15 cellular contexts compared by ENCODE assay signal in genomic region chr9:4344946-4345345, GRCh38. TPM values are rescaled to one million over a fixed set of nuclear protein-coding genes. Genes with fewer than 3 reads are reported as not detected.
DNase-seq lines count a peak whose midpoint lies in the region; ATAC-seq and TF ChIP-seq lines count a peak whose summit lies in the region.
"Had no signal": no experiment of that assay in that cellular context is flagged by ENCODE, and none has a peak within 500 bp of the region (broad histone marks: within the 10 kb centered on the region; RNA-seq: fewer than 3 reads in every experiment).

No MANE protein-coding gene starts in this region.

- no CpG with 5 or more reads among the region's 5 CpGs for WGBS in neuronal stem cell (ENCODE audit: extremely low coverage in 2 of 2, insufficient read length in 2 of 2, insufficient replicate concordance in 1 of 2), 2 donors

- H3K23ac ChIP-seq in neuronal stem cell (ENCODE audit: low read depth, low read length, poor library complexity) = no peak overlapping the region

- H2BK15ac ChIP-seq in neuronal stem cell (ENCODE audit: low read length) = no peak overlapping the region

- H4K8ac ChIP-seq in neuronal stem cell (ENCODE audit: low read depth, low read length) = no peak overlapping the region

- H3K4me2 ChIP-seq in neuronal stem cell (ENCODE audit: insufficient read depth, low read length, poor library complexity, severe bottlenecking) = no peak overlapping the region

- H3K4me1 ChIP-seq in neuronal stem cell (ENCODE audit: control insufficient read depth in 2 of 2, insufficient read depth in 1 of 2, low read depth in 1 of 2, low read length in 2 of 2) = peaks cover 0 to 1% of the 10 kb centered on the region in 2 donors
- H3K4me1 ChIP-seq: parathyroid adenoma, uterus had no signal

- no peak overlapping the region for H3K4me3 Mint-ChIP-seq in activated naive CD8-positive, alpha-beta T cell treated with anti-CD3 and anti-CD28 coated beads, Interleukin-2, amount 50 U/mL, for 24 hours
- H3K4me3 Mint-ChIP-seq in HFFc6 = no peak overlapping the region
- H3K4me3 Mint-ChIP-seq: central memory CD8-positive, alpha-beta T cell had no signal

- H2BK120ac ChIP-seq in neuronal stem cell (ENCODE audit: low read depth, low read length) = no peak overlapping the region

- DNase-seq in Daoy (ENCODE audit: low read depth) (peak; percentile 46), HFFc6 (no peak), NOMO-1 treated with dmso at 0.1 percent for 144 hours (lab: John Stamatoyannopoulos, UW; ENCODE audit: unreplicated experiment) (no peak), neuronal stem cell (ENCODE audit: low spot score) (no peak)
- peak; percentile 34 to 37 for DNase-seq in activated CD4-positive, alpha-beta T cell treated with anti-CD3 and anti-CD28 coated beads for 4 hours
- peak; percentile 29 for DNase-seq in activated naive CD8-positive, alpha-beta T cell treated with anti-CD3 and anti-CD28 coated beads, Interleukin-2, amount 50 U/mL, for 24 hours
- peak; percentile 20 to 44 for DNase-seq in stimulated activated CD4-positive, alpha-beta T cell treated with anti-CD3 and anti-CD28 coated beads, Interleukin-15, amount 100 ng/mL, for 48 hours (ENCODE audit: low read depth in 2 of 2)
- DNase-seq: left cardiac atrium, NCI-H524 treated with DMSO at 0.1 percent for 48 hours, SIG-M5, uterus had no signal

- H3K27ac Mint-ChIP-seq in activated naive CD8-positive, alpha-beta T cell treated with anti-CD3 and anti-CD28 coated beads, Interleukin-2, amount 50 U/mL, for 24 hours = peak overlapping the region; percentile 13
- H3K27ac Mint-ChIP-seq in HFFc6 = no peak overlapping the region

- ATAC-seq in activated naive CD8-positive, alpha-beta T cell treated with anti-CD3 and anti-CD28 coated beads, Interleukin-2, amount 50 U/mL, for 24 hours = peak; percentile 99
- no peak for ATAC-seq in HG02840 (IDR thresholded peaks at IDR 0.05; ENCODE audit: low FRiP score, unreplicated experiment)
- ATAC-seq: left cardiac atrium had no signal

- no peaks in the 10 kb centered on the region for H3K36me3 ChIP-seq in neuronal stem cell (replicated peaks in 1 of 2; ENCODE audit: control insufficient read depth in 2 of 2, insufficient read depth in 2 of 2, low read length in 2 of 2)
- H3K36me3 ChIP-seq: BLaER1 treated with 17β-estradiol and CSF1 and Interleukin-3, amounts not matched to agents 10 nM and 100 nM; uterus had no signal

- H4K91ac ChIP-seq in neuronal stem cell (ENCODE audit: low read depth, low read length, poor library complexity) = no peak overlapping the region

- no peak overlapping the region for H2AFZ ChIP-seq in neuronal stem cell (ENCODE audit: low read length)
- H2AFZ ChIP-seq: parathyroid adenoma had no signal

- no peaks in the 10 kb centered on the region for H3K79me1 ChIP-seq in neuronal stem cell (ENCODE audit: low read depth, low read length)

- H2AK5ac ChIP-seq in neuronal stem cell (ENCODE audit: low read depth, low read length) = no peak overlapping the region

- no peak overlapping the region for H2BK5ac ChIP-seq in neuronal stem cell (ENCODE audit: low read length)

- no peaks in the 10 kb centered on the region for H3K9me3 Mint-ChIP-seq in activated naive CD8-positive, alpha-beta T cell treated with anti-CD3 and anti-CD28 coated beads, Interleukin-2, amount 50 U/mL, for 24 hours
- H3K9me3 Mint-ChIP-seq in HFFc6 = no peaks in the 10 kb centered on the region
- H3K9me3 Mint-ChIP-seq: central memory CD8-positive, alpha-beta T cell had no signal

- H3K36me3 Mint-ChIP-seq in activated naive CD8-positive, alpha-beta T cell treated with anti-CD3 and anti-CD28 coated beads, Interleukin-2, amount 50 U/mL, for 24 hours (ENCODE audit: low read depth) = no peaks in the 10 kb centered on the region
- H3K36me3 Mint-ChIP-seq in HFFc6 (ENCODE audit: low read depth) = no peaks in the 10 kb centered on the region

- no peak overlapping the region for H3K4ac ChIP-seq in neuronal stem cell (ENCODE audit: low read length)

- H3K27me3 Mint-ChIP-seq in activated naive CD8-positive, alpha-beta T cell treated with anti-CD3 and anti-CD28 coated beads, Interleukin-2, amount 50 U/mL, for 24 hours = no peaks in the 10 kb centered on the region
- peaks cover 6% of the 10 kb centered on the region for H3K27me3 Mint-ChIP-seq in HFFc6 (ENCODE audit: insufficient read depth)

- TF ChIP-seq CTCF in HFFc6 (IDR thresholded peaks at IDR 0.05) = no peak

- peaks cover 14% of the 10 kb centered on the region for H3K4me1 Mint-ChIP-seq in activated naive CD8-positive, alpha-beta T cell treated with anti-CD3 and anti-CD28 coated beads, Interleukin-2, amount 50 U/mL, for 24 hours
- peaks cover 8% of the 10 kb centered on the region for H3K4me1 Mint-ChIP-seq in HFFc6 (ENCODE audit: low read depth)

- H3K18ac ChIP-seq in neuronal stem cell (ENCODE audit: low read length) = no peak overlapping the region

- no peaks in the 10 kb centered on the region for H3K27me3 ChIP-seq in neuronal stem cell (ENCODE audit: control insufficient read depth in 3 of 3, insufficient read depth in 3 of 3, low read depth in 1 of 3, low read length in 3 of 3)
- H3K27me3 ChIP-seq: BLaER1 treated with 17β-estradiol and CSF1 and Interleukin-3, amounts not matched to agents 10 nM and 100 nM; uterus had no signal

- no peaks in the 10 kb centered on the region for H3K9me3 ChIP-seq in neuronal stem cell (replicated peaks in 1 of 2; ENCODE audit: control insufficient read depth in 2 of 2, insufficient read depth in 1 of 2, low read depth in 1 of 2, low read length in 2 of 2)
- H3K9me3 ChIP-seq: BLaER1 treated with 17β-estradiol and CSF1 and Interleukin-3, amounts not matched to agents 10 nM and 100 nM; uterus had no signal

- no peak overlapping the region for H3K4me3 ChIP-seq in neuronal stem cell (ENCODE audit: low read length in 2 of 2)
- H3K4me3 ChIP-seq: BLaER1 treated with 17β-estradiol and CSF1 and Interleukin-3, amounts not matched to agents 10 nM and 100 nM; uterus had no signal

- no peak overlapping the region for H3K9ac ChIP-seq in neuronal stem cell (ENCODE audit: low read depth, low read length, poor library complexity)
- H3K9ac ChIP-seq: BLaER1 treated with 17β-estradiol and CSF1 and Interleukin-3, amounts not matched to agents 10 nM and 100 nM; parathyroid adenoma had no signal

- H3K27ac ChIP-seq in neuronal stem cell (replicated peaks; ENCODE audit: low read length) = no peak overlapping the region
- H3K27ac ChIP-seq: BLaER1 treated with 17β-estradiol and CSF1 and Interleukin-3, amounts not matched to agents 10 nM and 100 nM; parathyroid adenoma; uterus had no signal

- H3K14ac ChIP-seq in neuronal stem cell (ENCODE audit: low read length) = no peak overlapping the region

- no peak overlapping the region for H2BK12ac ChIP-seq in neuronal stem cell (ENCODE audit: low read length)

RNA-seq across cellular contexts. Expression of gene GLIS3, which starts 45.1 kb away (rescaled TPM):
- 28.0 and 35.3 TPM in 2 replicates for total RNA-seq in Daoy (2014; rRNA removed; shearing (Covaris generic))
- 10 to 100 TPM; 12.9 to 21.0 (median 16.4) TPM for total RNA-seq in HFFc6 (2021; fragmentation: NEBNext Ultra II Directional; extraction: Animal tissue kit (Norgen Biotek cat#: 25700))
- polyA plus RNA-seq in neuronal stem cell (2013, experiment 1 of 2) = 14.7 TPM
- polyA plus RNA-seq in neuronal stem cell (2013, experiment 2 of 2) = 15.3 TPM

Comparison
In these comparisons a context has a peak if more than half of its experiments do, and no peak if none do; other contexts are left out.
1. DNase-seq: peak in Daoy (single experiment), activated CD4-positive, alpha-beta T cell treated with anti-CD3 and anti-CD28 coated beads for 4 hours (2 of 2), activated naive CD8-positive, alpha-beta T cell treated with anti-CD3 and anti-CD28 coated beads, Interleukin-2, amount 50 U/mL, for 24 hours (single experiment) and stimulated activated CD4-positive, alpha-beta T cell treated with anti-CD3 and anti-CD28 coated beads, Interleukin-15, amount 100 ng/mL, for 48 hours (2 of 2); none in HFFc6 (single experiment), NOMO-1 treated with dmso at 0.1 percent for 144 hours (single experiment) and neuronal stem cell (single experiment).